In the genomic region with DNA sequence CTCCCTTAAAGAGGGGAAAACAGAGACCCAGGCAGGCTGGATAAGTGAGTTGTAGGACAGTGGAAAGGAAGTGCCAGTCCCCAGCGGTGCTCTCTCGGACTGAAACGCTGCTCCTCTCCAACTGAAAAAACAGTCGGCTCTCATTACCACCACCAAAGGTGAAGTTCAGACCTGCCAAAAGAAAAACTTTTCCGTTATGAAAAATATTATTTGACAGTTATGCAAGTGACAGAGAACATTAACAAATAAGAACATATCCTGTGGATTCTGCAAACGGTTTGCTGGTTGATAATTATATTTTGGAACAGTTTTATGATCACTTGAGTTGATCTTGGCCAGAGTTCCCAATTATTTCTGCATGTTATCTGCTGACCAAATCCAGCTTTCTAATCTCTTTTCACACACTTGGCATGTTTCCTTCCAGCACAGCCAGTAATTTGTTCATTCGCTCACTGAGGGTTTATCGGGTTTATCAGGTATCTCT, we compare ENCODE assay signal across 13 cellular contexts.
DNase-seq lines count a peak whose midpoint lies in the region; ATAC-seq, FAIRE-seq and TF ChIP-seq lines count a peak whose summit lies in the region.
"Had no signal": no experiment of that assay in that cellular context is flagged by ENCODE, and none has a peak within 500 bp of the region (broad histone marks: within the 10 kb centered on the region; RNA-seq: fewer than 3 reads in every experiment).

No MANE protein-coding gene starts in this region.

- CTCF ChIA-PET in HepG2 (lab: Yijun Ruan, JAX; ENCODE audit: low intra/inter-chr PET ratio, low total read pairs), result no interaction called here

- no peaks in the 10 kb centered on the region for H3K36me3 ChIP-seq in right lobe of liver
- no peaks in the 10 kb centered on the region for H3K36me3 ChIP-seq in HepG2 (replicated peaks in 1 of 2; ENCODE audit: control insufficient read depth in 1 of 2, insufficient read depth in 2 of 2, low read length in 2 of 2)
- no peaks in the 10 kb centered on the region for H3K36me3 ChIP-seq in adrenal gland (replicated peaks in 1 of 2)
- H3K36me3 ChIP-seq in lower lobe of right lung, result no peaks in the 10 kb centered on the region
- no peaks in the 10 kb centered on the region for H3K36me3 ChIP-seq in upper lobe of right lung
- H3K36me3 ChIP-seq in breast epithelium, result no peaks in the 10 kb centered on the region
- H3K36me3 ChIP-seq: uterus had no signal

- H3K9me3 ChIP-seq in right lobe of liver, result no peaks in the 10 kb centered on the region
- no peaks in the 10 kb centered on the region for H3K9me3 ChIP-seq in HepG2 (ENCODE audit: low read length)
- no peaks in the 10 kb centered on the region for H3K9me3 ChIP-seq in adrenal gland (replicated peaks in 1 of 3)
- H3K9me3 ChIP-seq in lower lobe of right lung, result no peaks in the 10 kb centered on the region
- no peaks in the 10 kb centered on the region for H3K9me3 ChIP-seq in upper lobe of right lung
- no peaks in the 10 kb centered on the region for H3K9me3 ChIP-seq in breast epithelium
- H3K9me3 ChIP-seq: uterus had no signal

- H4K20me1 ChIP-seq in HepG2 (ENCODE audit: insufficient read depth, low read length), result no peaks in the 10 kb centered on the region

- peak overlapping the region in 1 of 3 donors; percentile 6 for H3K27ac ChIP-seq in right lobe of liver
- no peak overlapping the region for H3K27ac ChIP-seq in HepG2 (ENCODE audit: extremely low read length, insufficient read depth, low read length)
- peak overlapping the region in 4 of 5 donors; percentile 11 to 48 (median 24) for H3K27ac ChIP-seq in adrenal gland
- H3K27ac ChIP-seq in lower lobe of right lung, result peak overlapping the region; percentile 59
- peak overlapping the region; percentile 80 for H3K27ac ChIP-seq in upper lobe of right lung
- H3K27ac ChIP-seq in breast epithelium, result peak overlapping the region in 1 of 2 donors; percentile 91

- ATAC-seq in right lobe of liver, result peak; percentile 28 to 61 (median 51)
- no peak for ATAC-seq in HepG2
- no peak for ATAC-seq in lower lobe of right lung
- no peak for ATAC-seq in upper lobe of right lung
- no peak for ATAC-seq in GM18868 (IDR thresholded peaks at IDR 0.05; ENCODE audit: unreplicated experiment)

- WGBS in right lobe of liver (ENCODE audit: insufficient coverage, low coverage, low lambda C conversion rate, missing lambda C conversion rate), result 14% methylated on average over 8 of the region's 8 CpGs
- WGBS in HepG2 (ENCODE audit: low lambda C conversion rate), result 23% methylated on average over 8 of the region's 8 CpGs
- WGBS in adrenal gland, 4 donors, result 23 to 27% (median 24%) methylated on average over 8 of the region's 8 CpGs

- TF ChIP-seq EP300 in HepG2 (IDR thresholded peaks at IDR 0.05; ENCODE audit: low read depth in 2 of 2, low read length in 2 of 2) (no peak), HepG2 (CRISPR knock-in tag; IDR thresholded peaks at IDR 0.05; ENCODE audit: borderline replicate concordance) (no peak)

- H3K9ac ChIP-seq in HepG2 (ENCODE audit: insufficient read depth, low read depth, low read length), result no peak overlapping the region

- TF ChIP-seq RAD21 in HepG2 (CRISPR knock-in tag; IDR thresholded peaks at IDR 0.05), result no peak

- TF ChIP-seq CTCF in right lobe of liver (IDR thresholded peaks at IDR 0.05), result no peak
- no peak for TF ChIP-seq CTCF in HepG2 (CRISPR knock-in tag; IDR thresholded peaks at IDR 0.05)
- no peak for TF ChIP-seq CTCF in adrenal gland (IDR thresholded peaks at IDR 0.05)
- no peak for TF ChIP-seq CTCF in lower lobe of right lung (IDR thresholded peaks at IDR 0.05)
- TF ChIP-seq CTCF in upper lobe of right lung (IDR thresholded peaks at IDR 0.05), result no peak
- no peak for TF ChIP-seq CTCF in breast epithelium (IDR thresholded peaks at IDR 0.05)

- POLR2A ChIA-PET in HepG2 (lab: Yijun Ruan, JAX), result no interaction called here

- H3K79me2 ChIP-seq in HepG2 (ENCODE audit: insufficient read depth, low read length), result no peaks in the 10 kb centered on the region

- intact Hi-C loops in right lobe of liver (cut with DNase I) (no loop called here), HepG2 (cut with micrococcal nuclease; ENCODE audit: unreplicated experiment) (no loop called here), adrenal gland (cut with DNase I) (no loop called here), lower lobe of right lung (cut with DNase I) (no loop called here), upper lobe of right lung (cut with DNase I) (no loop called here), breast epithelium (cut with DNase I; ENCODE audit: low total_unique reads) (no loop called here)

- no peak overlapping the region for H2AFZ ChIP-seq in HepG2 (ENCODE audit: low read length)

- no peak for DNase-seq in right lobe of liver
- no peak for DNase-seq in HepG2 (ENCODE audit: low spot score)
- DNase-seq in adrenal gland, result peak in 3 of 7 donors; percentile 42 to 45 (median 44)
- no peak for DNase-seq in lower lobe of right lung
- DNase-seq in upper lobe of right lung, result no peak
- no peak for DNase-seq in breast epithelium (ENCODE audit: low spot score in 2 of 2)
- no peak for DNase-seq in SK-N-DZ (ENCODE audit: low spot score)
- DNase-seq: NCI-H1417 treated with DMSO at 0.1 percent for 48 hours; occipital lobe; stimulated activated CD8-positive, alpha-beta memory T cell treated with anti-CD3 and anti-CD28 coated beads, Interleukin-4, amount 100 ng/mL, for 48 hours; uterus had no signal

- no peak for FAIRE-seq in HepG2 (lab: Jason Lieb, UNC)
- FAIRE-seq: GM12892 had no signal

- H3K4me1 ChIP-seq in right lobe of liver (peaks cover 0 to 9% (median 0%) of the 10 kb centered on the region in 4 donors), HepG2 (ENCODE audit: insufficient read depth, low read length) (no peaks in the 10 kb centered on the region), adrenal gland (replicated peaks in 1 of 2) (peaks cover 9 to 23% of the 10 kb centered on the region in 2 donors), lower lobe of right lung (peaks cover 56% of the 10 kb centered on the region), upper lobe of right lung (peaks cover 38% of the 10 kb centered on the region), breast epithelium (peaks cover 0 to 10% of the 10 kb centered on the region in 2 donors)
- H3K4me1 ChIP-seq: uterus had no signal

- in situ Hi-C loops in HepG2 (cut with HindIII; ENCODE audit: extremely low pct_ligation_motif_present, low pct_unique_long_range_greater_than_20kb), result no loop called here

- H3K4me3 ChIP-seq in right lobe of liver, result no peak overlapping the region
- H3K4me3 ChIP-seq in HepG2 (replicated peaks in 1 of 3; ENCODE audit: insufficient read depth in 1 of 3, low read depth in 2 of 3, low read length in 3 of 3), result no peak overlapping the region
- no peak overlapping the region for H3K4me3 ChIP-seq in adrenal gland
- no peak overlapping the region for H3K4me3 ChIP-seq in lower lobe of right lung
- no peak overlapping the region for H3K4me3 ChIP-seq in upper lobe of right lung
- H3K4me3 ChIP-seq in breast epithelium, result no peak overlapping the region
- H3K4me3 ChIP-seq: uterus had no signal

- H3K4me2 ChIP-seq in HepG2 (ENCODE audit: low read depth, low read length), result no peak overlapping the region

- no peaks in the 10 kb centered on the region for H3K27me3 ChIP-seq in right lobe of liver
- H3K27me3 ChIP-seq in HepG2 (ENCODE audit: control insufficient read depth in 1 of 2, insufficient read depth in 2 of 2, low read length in 2 of 2), result peaks cover 0 to 33% of the 10 kb centered on the region in 2 experiments; a peak in 3 of 5 replicates
- H3K27me3 ChIP-seq in adrenal gland, result no peaks in the 10 kb centered on the region
- H3K27me3 ChIP-seq in lower lobe of right lung (ENCODE audit: low read depth), result no peaks in the 10 kb centered on the region
- no peaks in the 10 kb centered on the region for H3K27me3 ChIP-seq in upper lobe of right lung
- H3K27me3 ChIP-seq in breast epithelium, result no peaks in the 10 kb centered on the region
- H3K27me3 ChIP-seq: uterus had no signal

- TF ChIP-seq POLR2A in right lobe of liver (IDR thresholded peaks at IDR 0.05), result no peak
- no peak for TF ChIP-seq POLR2A in HepG2 (IDR thresholded peaks at IDR 0.05; ENCODE audit: insufficient read depth in 1 of 2, low read depth in 2 of 2, low read length in 2 of 2)
- TF ChIP-seq POLR2A in adrenal gland (IDR thresholded peaks at IDR 0.05), result no peak
- TF ChIP-seq POLR2A in breast epithelium (IDR thresholded peaks at IDR 0.05), result no peak

- BruUV-seq in HepG2 (replicated peaks; lab: Mats Ljungman, UMichigan), result no TSS peak

TF ChIP-seq in HepG2, 621 proteins besides CTCF, POLR2A, EP300 and RAD21 (continues in another document):
- TF ChIP-seq, protein P1, sequence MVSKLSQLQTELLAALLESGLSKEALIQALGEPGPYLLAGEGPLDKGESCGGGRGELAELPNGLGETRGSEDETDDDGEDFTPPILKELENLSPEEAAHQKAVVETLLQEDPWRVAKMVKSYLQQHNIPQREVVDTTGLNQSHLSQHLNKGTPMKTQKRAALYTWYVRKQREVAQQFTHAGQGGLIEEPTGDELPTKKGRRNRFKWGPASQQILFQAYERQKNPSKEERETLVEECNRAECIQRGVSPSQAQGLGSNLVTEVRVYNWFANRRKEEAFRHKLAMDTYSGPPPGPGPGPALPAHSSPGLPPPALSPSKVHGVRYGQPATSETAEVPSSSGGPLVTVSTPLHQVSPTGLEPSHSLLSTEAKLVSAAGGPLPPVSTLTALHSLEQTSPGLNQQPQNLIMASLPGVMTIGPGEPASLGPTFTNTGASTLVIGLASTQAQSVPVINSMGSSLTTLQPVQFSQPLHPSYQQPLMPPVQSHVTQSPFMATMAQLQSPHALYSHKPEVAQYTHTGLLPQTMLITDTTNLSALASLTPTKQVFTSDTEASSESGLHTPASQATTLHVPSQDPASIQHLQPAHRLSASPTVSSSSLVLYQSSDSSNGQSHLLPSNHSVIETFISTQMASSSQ (IDR thresholded peaks at IDR 0.05; ENCODE audit: low read depth), result no peak
- TF ChIP-seq, protein P1 (CRISPR knock-in tag; IDR thresholded peaks at IDR 0.05; ENCODE audit: borderline replicate concordance), result no peak

Comparison
In these comparisons a context has a peak if more than half of its experiments do, and no peak if none do; other contexts are left out.
1. ATAC-seq: peak in right lobe of liver (4 of 4); none in HepG2 (single experiment), lower lobe of right lung (0 of 2), upper lobe of right lung (single experiment) and GM18868 (single experiment).